In the genomic region with DNA sequence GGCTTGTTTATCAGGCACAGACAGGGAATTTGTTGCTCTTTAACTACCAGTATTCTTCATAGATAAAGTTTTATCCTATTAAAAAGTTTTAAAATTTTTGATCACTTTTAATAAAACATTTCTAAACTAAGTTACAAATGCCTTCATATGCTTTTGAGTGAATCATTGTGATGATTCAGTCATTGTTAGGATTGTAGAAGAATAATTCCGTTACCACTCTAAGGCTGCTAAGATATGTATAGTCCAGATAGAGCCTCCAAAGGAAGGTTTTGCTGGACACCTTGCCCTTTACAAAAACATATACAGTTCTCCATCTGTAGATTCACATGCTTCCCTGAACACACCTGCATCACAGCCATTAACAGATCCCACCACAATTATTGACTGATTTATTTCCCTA, we compare ENCODE assay signal across 22 cellular contexts.
DNase-seq lines count a peak whose midpoint lies in the region; ATAC-seq, FAIRE-seq and TF ChIP-seq lines count a peak whose summit lies in the region.
"Had no signal": no experiment of that assay in that cellular context is flagged by ENCODE, and none has a peak within 500 bp of the region (broad histone marks: within the 10 kb centered on the region; RNA-seq: fewer than 3 reads in every experiment).

No MANE protein-coding gene starts in this region.

- H3K4me2 ChIP-seq in SK-N-SH (peak overlapping the region; percentile 53; the same call in 1 of the 2 replicates), PC-3 (ENCODE audit: low read length) (no peak overlapping the region)
- H3K4me2 ChIP-seq: BLaER1 treated with 17β-estradiol and CSF1 and Interleukin-3, amounts not matched to agents 10 nM and 100 nM had no signal

- CTCF ChIA-PET in SK-N-SH (lab: Yijun Ruan, JAX) (interaction anchor here (1.6 kb wide), 1 partner anchor 55 kb away, joined by 8 read pairs; no protein-coding TSS in a partner anchor), PC-3 (lab: Charles Lee) (no interaction called here)
- CTCF ChIA-PET in CD8-positive, alpha-beta T cell (lab: Charles Lee): no interaction called here
- CTCF ChIA-PET in activated CD4-positive, alpha-beta memory T cell treated with anti-CD3 and anti-CD28 coated beads, Interleukin-2, amount 10 ng/mL, durations not matched to agents 7 days and 5 days (lab: Charles Lee): no interaction called here

- H3K36me3 ChIP-seq in SK-N-SH (replicated peaks in 1 of 2; ENCODE audit: control insufficient read depth in 1 of 2, insufficient read depth in 2 of 2, low read length in 1 of 2) (no peaks in the 10 kb centered on the region), PC-3 (ENCODE audit: low read depth, low read length) (no peaks in the 10 kb centered on the region)
- no peaks in the 10 kb centered on the region for H3K36me3 ChIP-seq in CD8-positive, alpha-beta T cell (ENCODE audit: insufficient read depth, low read length)
- H3K36me3 ChIP-seq: BLaER1 treated with 17β-estradiol and CSF1 and Interleukin-3, amounts not matched to agents 10 nM and 100 nM had no signal

- TF ChIP-seq CTCF in SK-N-SH (IDR thresholded peaks at IDR 0.05) (no peak), PC-3 (conservative IDR thresholded peaks at IDR 0.05; ENCODE audit: low read depth, low read length) (no peak), epithelial cell of esophagus (IDR thresholded peaks at IDR 0.05; ENCODE audit: insufficient read depth, low read depth, low read length, missing control alignments) (no peak)
- TF ChIP-seq CTCF in CD8-positive, alpha-beta T cell (IDR thresholded peaks at IDR 0.05): no peak

- H3K4me1 Mint-ChIP-seq in CD8-positive, alpha-beta T cell (ENCODE audit: low read depth): no peaks in the 10 kb centered on the region
- H3K4me1 Mint-ChIP-seq in activated CD4-positive, alpha-beta memory T cell treated with anti-CD3 and anti-CD28 coated beads, Interleukin-2, amount 10 ng/mL, durations not matched to agents 7 days and 5 days: no peaks in the 10 kb centered on the region
- H3K4me1 Mint-ChIP-seq: CD4-positive, alpha-beta memory T cell had no signal

- peaks cover 20% of the 10 kb centered on the region for H3F3A ChIP-seq in SK-N-SH (replicated peaks; ENCODE audit: insufficient read depth)
- H3F3A ChIP-seq in PC-3 (ENCODE audit: low read length, unreplicated experiment): peaks cover 3% of the 10 kb centered on the region

- no peak for TF ChIP-seq EP300 in SK-N-SH (IDR thresholded peaks at IDR 0.05; ENCODE audit: borderline replicate concordance in 1 of 2, low read depth in 1 of 2, low read length in 1 of 2)

- H3K9me3 ChIP-seq in SK-N-SH (no peaks in the 10 kb centered on the region), PC-3 (ENCODE audit: low read length) (no peaks in the 10 kb centered on the region)
- H3K9me3 ChIP-seq in CD8-positive, alpha-beta T cell (ENCODE audit: low read length): no peaks in the 10 kb centered on the region
- H3K9me3 ChIP-seq: BLaER1 treated with 17β-estradiol and CSF1 and Interleukin-3, amounts not matched to agents 10 nM and 100 nM had no signal

- H3K79me2 ChIP-seq in SK-N-SH (ENCODE audit: insufficient read depth): no peaks in the 10 kb centered on the region; the same call in none of the 2 replicates
- H3K79me2 ChIP-seq in PC-3 (ENCODE audit: low read length): no peaks in the 10 kb centered on the region

- no peak for ATAC-seq in SK-N-SH treated with all-trans-retinoic acid at 6 μM for 48 hours
- ATAC-seq in PC-3: peak; percentile 93
- ATAC-seq in CD8-positive, alpha-beta T cell: no peak
- ATAC-seq: HepG2 had no signal

- WGBS in SK-N-SH (ENCODE audit: low lambda C conversion rate): 62% methylated on average over 1 of the region's 1 CpG

- no peaks in the 10 kb centered on the region for H3K27me3 ChIP-seq in SK-N-SH (ENCODE audit: insufficient read depth)
- no peaks in the 10 kb centered on the region for H3K27me3 ChIP-seq in PC-3 (ENCODE audit: low read length)
- no peaks in the 10 kb centered on the region for H3K27me3 ChIP-seq in CD8-positive, alpha-beta T cell (ENCODE audit: insufficient read depth, low read length)
- H3K27me3 ChIP-seq: BLaER1 treated with 17β-estradiol and CSF1 and Interleukin-3, amounts not matched to agents 10 nM and 100 nM had no signal

- H3K27me3 Mint-ChIP-seq in CD8-positive, alpha-beta T cell (ENCODE audit: low read depth): peaks cover 8% of the 10 kb centered on the region
- H3K27me3 Mint-ChIP-seq in activated CD4-positive, alpha-beta memory T cell treated with anti-CD3 and anti-CD28 coated beads, Interleukin-2, amount 10 ng/mL, durations not matched to agents 7 days and 5 days: no peaks in the 10 kb centered on the region

- H3K9ac ChIP-seq in SK-N-SH (peak overlapping the region; percentile 12; the same call in 1 of the 2 replicates), PC-3 (ENCODE audit: low read length) (no peak overlapping the region)
- H3K9ac ChIP-seq: BLaER1 treated with 17β-estradiol and CSF1 and Interleukin-3, amounts not matched to agents 10 nM and 100 nM had no signal

- no peak overlapping the region for H3K4me3 Mint-ChIP-seq in CD8-positive, alpha-beta T cell
- H3K4me3 Mint-ChIP-seq in activated CD4-positive, alpha-beta memory T cell treated with anti-CD3 and anti-CD28 coated beads, Interleukin-2, amount 10 ng/mL, durations not matched to agents 7 days and 5 days: no peak overlapping the region
- H3K4me3 Mint-ChIP-seq: CD4-positive, alpha-beta memory T cell; H9 had no signal

- intact Hi-C loops in PC-3 (cut with micrococcal nuclease): no loop called here
- intact Hi-C loops in CD8-positive, alpha-beta T cell (cut with DNase I, micrococcal nuclease): no loop called here

- POLR2A ChIA-PET in SK-N-SH (lab: Yijun Ruan, JAX): no interaction called here
- POLR2A ChIA-PET in PC-3 (lab: Charles Lee; ENCODE audit: unreplicated experiment): interaction anchor here (0.7 kb wide), 1 partner anchor 1911 kb away, joined by 3 read pairs; no protein-coding TSS in a partner anchor
- POLR2A ChIA-PET in CD8-positive, alpha-beta T cell (lab: Charles Lee): no interaction called here
- POLR2A ChIA-PET in activated CD4-positive, alpha-beta memory T cell treated with anti-CD3 and anti-CD28 coated beads, Interleukin-2, amount 10 ng/mL, durations not matched to agents 7 days and 5 days (lab: Charles Lee): no interaction called here

- FAIRE-seq in GM19239 (lab: Jason Lieb, UNC): no peak
- FAIRE-seq: HepG2 had no signal

- H3K27ac ChIP-seq in SK-N-SH (ENCODE audit: low read depth in 2 of 2, low read length in 1 of 2): peak overlapping the region in 1 of 2 experiments; percentile 63; a peak in 2 of 4 replicates
- H3K27ac ChIP-seq in PC-3 (ENCODE audit: low read length): no peak overlapping the region
- H3K27ac ChIP-seq in CD8-positive, alpha-beta T cell (ENCODE audit: low read depth, low read length): no peak overlapping the region
- H3K27ac ChIP-seq: 22Rv1; BLaER1 treated with 17β-estradiol and CSF1 and Interleukin-3, amounts not matched to agents 10 nM and 100 nM had no signal

- H3K4me3 ChIP-seq in SK-N-SH (ENCODE audit: low read depth in 2 of 2, low read length in 1 of 2): no peak overlapping the region
- no peak overlapping the region for H3K4me3 ChIP-seq in PC-3 (ENCODE audit: low read length)
- no peak overlapping the region for H3K4me3 ChIP-seq in epithelial cell of esophagus (ENCODE audit: low read length)
- no peak overlapping the region for H3K4me3 ChIP-seq in CD8-positive, alpha-beta T cell (ENCODE audit: low read depth, low read length)
- H3K4me3 ChIP-seq: BLaER1 treated with 17β-estradiol and CSF1 and Interleukin-3, amounts not matched to agents 10 nM and 100 nM had no signal

- no TSS peak for BruUV-seq in PC-3 (replicated peaks; lab: Mats Ljungman, UMichigan)

- H2AFZ ChIP-seq in SK-N-SH (ENCODE audit: low read depth) (no peak overlapping the region), PC-3 (ENCODE audit: low read length) (no peak overlapping the region)

- H3K9me3 Mint-ChIP-seq in CD8-positive, alpha-beta T cell: no peaks in the 10 kb centered on the region
- H3K9me3 Mint-ChIP-seq in activated CD4-positive, alpha-beta memory T cell treated with anti-CD3 and anti-CD28 coated beads, Interleukin-2, amount 10 ng/mL, durations not matched to agents 7 days and 5 days: no peaks in the 10 kb centered on the region
- H3K9me3 Mint-ChIP-seq: H9 had no signal

- no peak overlapping the region for H3K27ac Mint-ChIP-seq in CD8-positive, alpha-beta T cell
- H3K27ac Mint-ChIP-seq in activated CD4-positive, alpha-beta memory T cell treated with anti-CD3 and anti-CD28 coated beads, Interleukin-2, amount 10 ng/mL, durations not matched to agents 7 days and 5 days: no peak overlapping the region
- H3K27ac Mint-ChIP-seq: CD4-positive, alpha-beta memory T cell; H9 had no signal

- DNase-seq in SK-N-SH: no peak
- peak; percentile 35 for DNase-seq in PC-3
- peak; percentile 26 for DNase-seq in epithelial cell of esophagus (ENCODE audit: low read depth)
- no peak for DNase-seq in globus pallidus (ENCODE audit: low spot score)
- no peak for DNase-seq in GM19239 (ENCODE audit: insufficient read length, low spot score)
- no peak for DNase-seq in CD8-positive, alpha-beta T cell
- no peak for DNase-seq in activated CD4-positive, alpha-beta memory T cell treated with anti-CD3 and anti-CD28 coated beads, Interleukin-2, amount 10 ng/mL, durations not matched to agents 7 days and 5 days
- DNase-seq: ACHN; CD4-positive, alpha-beta memory T cell; DMS153; H9; KBM-7; NCI-H1105; NCI-H146; NCI-H2029; NCI-H526; Right ventricle myocardium superior; SW 1271 had no signal

- H4K20me1 ChIP-seq in SK-N-SH (ENCODE audit: insufficient read depth): peaks cover 12% of the 10 kb centered on the region
- H4K20me1 ChIP-seq in PC-3 (ENCODE audit: low read length): no peaks in the 10 kb centered on the region
- H4K20me1 ChIP-seq: BLaER1 treated with 17β-estradiol and CSF1 and Interleukin-3, amounts not matched to agents 10 nM and 100 nM had no signal

- peaks cover 8 to 14% of the 10 kb centered on the region in 2 experiments; a peak in 3 of 4 replicates for H3K4me1 ChIP-seq in SK-N-SH (ENCODE audit: control insufficient read depth in 1 of 2, insufficient read depth in 2 of 2, low read depth in 1 of 2, low read length in 1 of 2)
- 0 out of 2 replicates have a peak, but pooled peaks cover 9% of the 10 kb centered on the region for H3K4me1 ChIP-seq in PC-3 (ENCODE audit: insufficient read depth, low read length)
- no peaks in the 10 kb centered on the region for H3K4me1 ChIP-seq in CD8-positive, alpha-beta T cell (ENCODE audit: insufficient read depth, low read length)
- H3K4me1 ChIP-seq: BLaER1 treated with 17β-estradiol and CSF1 and Interleukin-3, amounts not matched to agents 10 nM and 100 nM had no signal

- no peaks in the 10 kb centered on the region for H3K36me3 Mint-ChIP-seq in CD8-positive, alpha-beta T cell
- no peaks in the 10 kb centered on the region for H3K36me3 Mint-ChIP-seq in activated CD4-positive, alpha-beta memory T cell treated with anti-CD3 and anti-CD28 coated beads, Interleukin-2, amount 10 ng/mL, durations not matched to agents 7 days and 5 days (ENCODE audit: low read depth)
- H3K36me3 Mint-ChIP-seq: CD4-positive, alpha-beta memory T cell had no signal

- H3K9me2 ChIP-seq in SK-N-SH (no peaks in the 10 kb centered on the region), PC-3 (replicated peaks; ENCODE audit: low read length) (no peaks in the 10 kb centered on the region)

- TF ChIP-seq RAD21 in SK-N-SH (IDR thresholded peaks at IDR 0.05; ENCODE audit: low read length): no peak

TF ChIP-seq in SK-N-SH, 30 proteins besides CTCF, POLR2A, EP300 and RAD21 (continues in another document):
- TF ChIP-seq RFX5 (IDR thresholded peaks at IDR 0.05; ENCODE audit: low read length): no peak

TF ChIP-seq in SK-N-SH treated with all-trans-retinoic acid at 6 μM for 48 hours, 23 proteins besides CTCF, POLR2A, EP300 and RAD21 (continues in another document):
- no peak for TF ChIP-seq ARNTL (CRISPR knock-in tag; IDR thresholded peaks at IDR 0.05; ENCODE audit: borderline replicate concordance, low read depth)

Comparison
In these comparisons a context has a peak if more than half of its experiments do, and no peak if none do; other contexts are left out.
1. DNase-seq: peak in PC-3 (single experiment) and epithelial cell of esophagus (single experiment); none in SK-N-SH (single experiment), globus pallidus (single experiment), GM19239 (single experiment), CD8-positive, alpha-beta T cell (0 of 7) and activated CD4-positive, alpha-beta memory T cell treated with anti-CD3 and anti-CD28 coated beads, Interleukin-2, amount 10 ng/mL, durations not matched to agents 7 days and 5 days (single experiment).